ENCODE assay signal across 16 cellular contexts in genomic region chr10:101663097-101663496, GRCh38. TPM values are rescaled to one million over a fixed set of nuclear protein-coding genes. Genes with fewer than 3 reads are reported as not detected.
DNase-seq lines count a peak whose midpoint lies in the region; ATAC-seq and TF ChIP-seq lines count a peak whose summit lies in the region.
"Had no signal": no experiment of that assay in that cellular context is flagged by ENCODE, and none has a peak within 500 bp of the region (broad histone marks: within the 10 kb centered on the region; RNA-seq: fewer than 3 reads in every experiment).

No MANE protein-coding gene starts in this region.

- intact Hi-C loops in left ventricle myocardium superior (cut with micrococcal nuclease) (no loop called here), lower lobe of right lung (cut with DNase I) (no loop called here), upper lobe of right lung (cut with DNase I) (no loop called here), psoas muscle (cut with DNase I) (no loop called here)

- H3K27me3 ChIP-seq in cardiac muscle cell (no peaks in the 10 kb centered on the region), lower lobe of right lung (ENCODE audit: low read depth) (no peaks in the 10 kb centered on the region), upper lobe of right lung (no peaks in the 10 kb centered on the region), psoas muscle (ENCODE audit: insufficient read depth in 3 of 3, low read length in 2 of 3) (no peaks in the 10 kb centered on the region)
- H3K27me3 ChIP-seq: BLaER1 had no signal

- H3K27ac ChIP-seq in cardiac muscle cell (peak overlapping the region; percentile 50), lower lobe of right lung (no peak overlapping the region), upper lobe of right lung (no peak overlapping the region), psoas muscle (no peak overlapping the region)
- H3K27ac ChIP-seq: BLaER1 had no signal

- TF ChIP-seq CTCF in cardiac muscle cell (IDR thresholded peaks at IDR 0.05; ENCODE audit: low read depth, low read length) (no peak), lower lobe of right lung (IDR thresholded peaks at IDR 0.05) (no peak), upper lobe of right lung (IDR thresholded peaks at IDR 0.05) (no peak), psoas muscle (IDR thresholded peaks at IDR 0.05) (no peak)

- H3K4me3 ChIP-seq in cardiac muscle cell = no peak overlapping the region
- no peak overlapping the region for H3K4me3 ChIP-seq in lower lobe of right lung
- no peak overlapping the region for H3K4me3 ChIP-seq in upper lobe of right lung
- H3K4me3 ChIP-seq in psoas muscle = no peak overlapping the region
- H3K4me3 ChIP-seq: BLaER1 had no signal

- 53 to 96% (median 79%) methylated on average over 1 of the region's 1 CpG for WGBS in psoas muscle, 3 donors

- H3K36me3 ChIP-seq in cardiac muscle cell (no peaks in the 10 kb centered on the region), lower lobe of right lung (peaks cover 98% of the 10 kb centered on the region), upper lobe of right lung (peaks cover 98% of the 10 kb centered on the region), psoas muscle (ENCODE audit: insufficient read depth in 1 of 2, low read depth in 1 of 2) (peaks cover 2 to 93% of the 10 kb centered on the region in 2 donors)

- ATAC-seq in left ventricle myocardium superior (no peak), lower lobe of right lung (peak; percentile 49 to 54), upper lobe of right lung (peak; percentile 49), psoas muscle (no peak), HG02970 (IDR thresholded peaks at IDR 0.05; ENCODE audit: low FRiP score, unreplicated experiment) (no peak)
- ATAC-seq: HepG2 had no signal

- H3K9me3 ChIP-seq in cardiac muscle cell (ENCODE audit: low read depth) (no peaks in the 10 kb centered on the region), lower lobe of right lung (no peaks in the 10 kb centered on the region), upper lobe of right lung (no peaks in the 10 kb centered on the region), psoas muscle (no peaks in the 10 kb centered on the region)
- H3K9me3 ChIP-seq: BLaER1 had no signal

- DNase-seq in cardiac muscle cell (ENCODE audit: low read depth in 1 of 2, low spot score in 1 of 2) = no peak
- no peak for DNase-seq in left ventricle myocardium superior
- no peak for DNase-seq in lower lobe of right lung
- DNase-seq in upper lobe of right lung = no peak
- DNase-seq in psoas muscle = no peak
- DNase-seq in NCI-H446 treated with DMSO at 0.1 percent for 48 hours (lab: John Stamatoyannopoulos, UW) = no peak
- DNase-seq: 8988T; Calu3; CD4-positive, alpha-beta memory T cell; DMS79 treated with DMSO at 0.1 percent for 48 hours; GF-D8; GOT3; H7 had no signal

- H3K4me1 ChIP-seq in cardiac muscle cell (ENCODE audit: low read depth) (peaks cover 76% of the 10 kb centered on the region), lower lobe of right lung (no peaks in the 10 kb centered on the region), upper lobe of right lung (no peaks in the 10 kb centered on the region), psoas muscle (no peaks in the 10 kb centered on the region)
- H3K4me1 ChIP-seq: BLaER1 had no signal

RNA-seq across cellular contexts. Expression of gene FBXW4, which starts 31.9 kb away (rescaled TPM):
- total RNA-seq in cardiac muscle cell (58.2 and 72.0 TPM in 2 replicates), left ventricle myocardium superior (106 TPM), lower lobe of right lung (88.6 TPM), upper lobe of right lung (94.3 TPM), psoas muscle (100 to 1,000 TPM in 1 of 4 donors, 10 to 100 TPM in 3; 69.0 to 100 (median 84.7) TPM)
- polyA plus RNA-seq in cardiac muscle cell (18.8 and 19.6 TPM in 2 replicates), psoas muscle (10 to 100 TPM; 15.5 to 48.3 (median 39.3) TPM)

Comparison
In these comparisons a context has a peak if more than half of its experiments do, and no peak if none do; other contexts are left out.
1. ATAC-seq: peak in lower lobe of right lung (2 of 2) and upper lobe of right lung (single experiment); none in left ventricle myocardium superior (single experiment), psoas muscle (0 of 4) and HG02970 (single experiment).